10 cellular contexts compared by ENCODE assay signal in genomic region chr6:168088161-168089106, GRCh38. TPM values are rescaled to one million over a fixed set of nuclear protein-coding genes. Genes with fewer than 3 reads are reported as not detected.
A peak's percentile ranks its signal among the peaks of the same experiment; 100 is the strongest.
DNase-seq lines count a peak whose midpoint lies in the region; ATAC-seq lines count a peak whose summit lies in the region.
"Had no signal": no experiment of that assay in that cellular context is flagged by ENCODE, and none has a peak within 500 bp of the region (broad histone marks: within the 10 kb centered on the region; RNA-seq: fewer than 3 reads in every experiment).

No MANE protein-coding gene starts in this region.

- in situ Hi-C loops in SK-MEL-5 (cut with HindIII; ENCODE audit: low pct_unique_long_range_greater_than_20kb, low sequenced_read_pairs), result no loop called here

- peak; percentile 74 for ATAC-seq in left ventricle myocardium superior
- no peak for ATAC-seq in HG02938 (IDR thresholded peaks at IDR 0.05; ENCODE audit: unreplicated experiment)

- DNase-seq in EH (ENCODE audit: low read depth) (peak; percentile 50), SK-MEL-5 (ENCODE audit: low read depth, low spot score) (peak; percentile 58), left ventricle myocardium superior (peak; percentile 35), posterior vena cava (ENCODE audit: low spot score) (peak; percentile 58), germinal center (ENCODE audit: low spot score) (no peak), cerebellum (ENCODE audit: low spot score) (no peak)
- DNase-seq in stimulated activated CD4-positive, alpha-beta T cell treated with anti-CD3 and anti-CD28 coated beads, Interleukin-12 subunit alpha, Interleukin-12 subunit beta, amount 100 ng/mL, for 4 hours, result no peak
- DNase-seq: activated CD4-positive, alpha-beta memory T cell treated with anti-CD3 and anti-CD28 coated beads, Interleukin-2, amount 10 ng/mL, durations not matched to agents 7 days and 5 days had no signal

- intact Hi-C loops in left ventricle myocardium superior (cut with micrococcal nuclease) (no loop called here), posterior vena cava (cut with DNase I) (no loop called here)

RNA-seq across cellular contexts. Expression of gene FRMD1, which starts 9.4 kb away (rescaled TPM):
- not detected in 2 replicates for total RNA-seq in SK-MEL-5 (2014; rRNA removed; shearing (Covaris generic))
- not detected in 2 replicates for polyA plus RNA-seq in SK-MEL-5 (2015; cell fraction: cytosol; rRNA removed)
- polyA plus RNA-seq in SK-MEL-5 (2015; cell fraction: nucleus; rRNA removed), result not detected in 2 replicates
- total RNA-seq in left ventricle myocardium superior (0.45 TPM), posterior vena cava (under 1 TPM in 1 of 2 donors, not detected in 1; 0.14 TPM), cerebellum (not detected)
- total RNA-seq: activated CD4-positive, alpha-beta memory T cell treated with anti-CD3 and anti-CD28 coated beads, Interleukin-2, amount 10 ng/mL, durations not matched to agents 7 days and 5 days had no signal
- polyA plus RNA-seq: IgD-negative memory B cell had no signal

Comparison
In these comparisons a context has a peak if more than half of its experiments do, and no peak if none do; other contexts are left out.
1. DNase-seq: peak in EH (single experiment), SK-MEL-5 (single experiment), left ventricle myocardium superior (single experiment) and posterior vena cava (single experiment); none in germinal center (single experiment), stimulated activated CD4-positive, alpha-beta T cell treated with anti-CD3 and anti-CD28 coated beads, Interleukin-12 subunit alpha, Interleukin-12 subunit beta, amount 100 ng/mL, for 4 hours (single experiment) and cerebellum (single experiment).